In the genomic region with DNA sequence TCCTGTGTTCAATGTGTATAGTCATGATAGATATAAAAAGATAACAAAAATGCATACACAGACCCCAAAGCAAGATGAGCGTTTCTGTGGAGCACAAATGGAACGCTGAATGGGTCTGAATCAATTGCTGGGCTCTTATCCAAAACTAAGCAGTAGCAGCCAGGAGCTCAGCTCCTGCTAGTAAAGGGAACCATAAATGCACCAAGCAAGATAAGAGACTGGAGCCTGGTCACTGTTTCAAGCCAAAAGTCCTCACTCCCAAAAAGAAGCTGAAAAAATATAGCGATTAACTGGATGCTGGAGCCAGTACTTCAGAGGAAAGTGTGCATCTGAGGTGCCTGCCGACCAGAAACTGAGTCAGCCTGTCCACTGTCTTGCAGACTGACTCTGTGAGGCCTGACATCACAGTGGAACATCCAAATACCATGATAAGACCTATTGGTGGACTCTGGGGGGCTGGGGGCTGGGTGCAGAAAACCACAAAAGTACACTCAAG, we compare ENCODE assay signal across 12 cellular contexts.
DNase-seq lines count a peak whose midpoint lies in the region; ATAC-seq and TF ChIP-seq lines count a peak whose summit lies in the region.
"Had no signal": no experiment of that assay in that cellular context is flagged by ENCODE, and none has a peak within 500 bp of the region (broad histone marks: within the 10 kb centered on the region; RNA-seq: fewer than 3 reads in every experiment).

No MANE protein-coding gene starts in this region.

- peaks cover 0 to 6% (median 1%) of the 10 kb centered on the region in 8 donors for H3K9me3 Mint-ChIP-seq in CD4-positive, alpha-beta memory T cell
- peaks cover 5% of the 10 kb centered on the region for H3K9me3 Mint-ChIP-seq in activated T-cell treated with anti-CD3 and anti-CD28 coated beads, Interleukin-2, amount 50 U/mL, for 4 hours
- no peaks in the 10 kb centered on the region for H3K9me3 Mint-ChIP-seq in neural crest cell
- H3K9me3 Mint-ChIP-seq: HFFc6, nephron had no signal

- TF ChIP-seq CTCF in OCI-LY1 (IDR thresholded peaks at IDR 0.05; ENCODE audit: low read length) = no peak
- TF ChIP-seq CTCF in neural crest cell (conservative IDR thresholded peaks at IDR 0.05) = no peak
- no peak for TF ChIP-seq CTCF in gastroesophageal sphincter (IDR thresholded peaks at IDR 0.05)

- TF ChIP-seq POLR2A in gastroesophageal sphincter (IDR thresholded peaks at IDR 0.05) = no peak

- H3K9me3 ChIP-seq in CD4-positive, alpha-beta memory T cell (ENCODE audit: control insufficient read depth in 1 of 2, low read length in 2 of 2) = no peaks in the 10 kb centered on the region
- H3K9me3 ChIP-seq in OCI-LY1 (ENCODE audit: low read length) (no peaks in the 10 kb centered on the region), gastroesophageal sphincter (no peaks in the 10 kb centered on the region)
- H3K9me3 ChIP-seq: tibial nerve had no signal

- TF ChIP-seq EP300 in gastroesophageal sphincter (IDR thresholded peaks at IDR 0.05) = no peak

- H2AFZ ChIP-seq in OCI-LY1 (ENCODE audit: low read length) = no peak overlapping the region

- no peaks in the 10 kb centered on the region for H3K27me3 Mint-ChIP-seq in CD4-positive, alpha-beta memory T cell
- H3K27me3 Mint-ChIP-seq in activated T-cell treated with anti-CD3 and anti-CD28 coated beads, Interleukin-2, amount 50 U/mL, for 4 hours (ENCODE audit: low read depth) = no peaks in the 10 kb centered on the region
- H3K27me3 Mint-ChIP-seq in neural crest cell (ENCODE audit: low read depth) = no peaks in the 10 kb centered on the region

- H3K9me2 ChIP-seq in OCI-LY1 (ENCODE audit: low read depth, low read length) = no peaks in the 10 kb centered on the region

- peak overlapping the region in 6 of 7 donors; percentile 8 to 61 (median 30) for H3K27ac Mint-ChIP-seq in CD4-positive, alpha-beta memory T cell
- H3K27ac Mint-ChIP-seq in neural crest cell (ENCODE audit: unreplicated experiment) = peak overlapping the region; percentile 36
- H3K27ac Mint-ChIP-seq: HFFc6 had no signal

- H3K79me2 ChIP-seq in OCI-LY1 (ENCODE audit: insufficient read depth, low read length) = no peaks in the 10 kb centered on the region

- no peaks in the 10 kb centered on the region for H3F3A ChIP-seq in OCI-LY1 (ENCODE audit: insufficient read depth, low read length)

- peaks cover 69% of the 10 kb centered on the region for H3K4me1 ChIP-seq in CD4-positive, alpha-beta memory T cell (ENCODE audit: insufficient read depth, low read length)
- H3K4me1 ChIP-seq in OCI-LY1 (ENCODE audit: insufficient read depth, low read length, severe bottlenecking) (peaks cover 37% of the 10 kb centered on the region), gastroesophageal sphincter (no peaks in the 10 kb centered on the region)

- 32 to 59% methylated on average over 4 of the region's 4 CpGs for WGBS in gastroesophageal sphincter (ENCODE audit: low coverage in 1 of 2), 2 donors

- no peak overlapping the region for H3K4me3 ChIP-seq in CD4-positive, alpha-beta memory T cell (ENCODE audit: low read length in 2 of 2)
- H3K4me3 ChIP-seq in OCI-LY1 (ENCODE audit: low read depth, low read length, poor library complexity, severe bottlenecking) (no peak overlapping the region), gastroesophageal sphincter (no peak overlapping the region)
- H3K4me3 ChIP-seq: tibial nerve had no signal

- peak in 1 of 5 donors; percentile 41 for DNase-seq in CD4-positive, alpha-beta memory T cell
- DNase-seq in activated T-cell treated with anti-CD3 and anti-CD28 coated beads, Interleukin-2, amount 50 U/mL, for 4 hours = peak; percentile 42
- DNase-seq in neural crest cell (ENCODE audit: low read depth, low spot score) (no peak), left colon (no peak), HK-2 (ENCODE audit: unreplicated experiment) (no peak)
- DNase-seq: Calu3, HFFc6 had no signal

- peak; percentile 71 to 76 for ATAC-seq in activated T-cell treated with anti-CD3 and anti-CD28 coated beads, Interleukin-2, amount 50 U/mL, for 4 hours
- ATAC-seq in left colon (no peak), GM21619 (IDR thresholded peaks at IDR 0.05; ENCODE audit: unreplicated experiment) (no peak), gastroesophageal sphincter (no peak)

- H3K36me3 Mint-ChIP-seq in CD4-positive, alpha-beta memory T cell = peaks cover 46 to 54% of the 10 kb centered on the region in 2 donors
- peaks cover 58% of the 10 kb centered on the region for H3K36me3 Mint-ChIP-seq in activated T-cell treated with anti-CD3 and anti-CD28 coated beads, Interleukin-2, amount 50 U/mL, for 4 hours (ENCODE audit: insufficient read depth)
- H3K36me3 Mint-ChIP-seq in neural crest cell (ENCODE audit: low read depth) = no peaks in the 10 kb centered on the region

- no peak overlapping the region for H3K27ac ChIP-seq in CD4-positive, alpha-beta memory T cell (ENCODE audit: low read depth, low read length)
- H3K27ac ChIP-seq in OCI-LY1 (ENCODE audit: low read depth, low read length, poor library complexity, severe bottlenecking) (peak overlapping the region; percentile 41), gastroesophageal sphincter (no peak overlapping the region)
- H3K27ac ChIP-seq: tibial nerve had no signal

- peak overlapping the region in 3 of 8 donors; percentile 8 to 24 (median 14) for H3K4me3 Mint-ChIP-seq in CD4-positive, alpha-beta memory T cell
- no peak overlapping the region for H3K4me3 Mint-ChIP-seq in activated T-cell treated with anti-CD3 and anti-CD28 coated beads, Interleukin-2, amount 50 U/mL, for 4 hours
- H3K4me3 Mint-ChIP-seq in neural crest cell = no peak overlapping the region
- H3K4me3 Mint-ChIP-seq: HFFc6, nephron had no signal

- H3K4me2 ChIP-seq in OCI-LY1 (ENCODE audit: low read length) = peak overlapping the region; percentile 15; the same call in 1 of the 2 replicates

- H3K9ac ChIP-seq in OCI-LY1 (ENCODE audit: low read length) = no peak overlapping the region

- H4K20me1 ChIP-seq in OCI-LY1 (ENCODE audit: insufficient read depth, low read length) = no peaks in the 10 kb centered on the region

- CTCF ChIA-PET in CD4-positive, alpha-beta memory T cell (lab: Charles Lee; ENCODE audit: partially characterized antibody) = no interaction called here

- no peaks in the 10 kb centered on the region for H3K27me3 ChIP-seq in CD4-positive, alpha-beta memory T cell (ENCODE audit: insufficient read depth, low read length)
- H3K27me3 ChIP-seq in OCI-LY1 (ENCODE audit: insufficient read depth, low read length) = no peaks in the 10 kb centered on the region
- no peaks in the 10 kb centered on the region for H3K27me3 ChIP-seq in gastroesophageal sphincter
- H3K27me3 ChIP-seq: tibial nerve had no signal

- H3K4me1 Mint-ChIP-seq in CD4-positive, alpha-beta memory T cell = peaks cover 57 to 84% (median 73%) of the 10 kb centered on the region in 4 donors
- peaks cover 67% of the 10 kb centered on the region for H3K4me1 Mint-ChIP-seq in activated T-cell treated with anti-CD3 and anti-CD28 coated beads, Interleukin-2, amount 50 U/mL, for 4 hours (ENCODE audit: low read depth)
- H3K4me1 Mint-ChIP-seq in neural crest cell = no peaks in the 10 kb centered on the region

- H3K36me3 ChIP-seq in CD4-positive, alpha-beta memory T cell (ENCODE audit: insufficient read depth, low read length) = no peaks in the 10 kb centered on the region
- H3K36me3 ChIP-seq in OCI-LY1 (ENCODE audit: insufficient read depth, low read length) (no peaks in the 10 kb centered on the region), gastroesophageal sphincter (no peaks in the 10 kb centered on the region)

- intact Hi-C loops in CD4-positive, alpha-beta memory T cell (cut with micrococcal nuclease) = no loop called here
- intact Hi-C loops in left colon (cut with DNase I, micrococcal nuclease) = no loop called here

- POLR2A ChIA-PET in CD4-positive, alpha-beta memory T cell (lab: Charles Lee; ENCODE audit: partially characterized antibody) = interaction anchor here (1.3 kb wide), 1 partner anchor 57 kb away, joined by 3 read pairs; no protein-coding TSS in a partner anchor

Comparison
In these comparisons a context has a peak if more than half of its experiments do, and no peak if none do; other contexts are left out.
1. ATAC-seq: peak in activated T-cell treated with anti-CD3 and anti-CD28 coated beads, Interleukin-2, amount 50 U/mL, for 4 hours (2 of 2); none in left colon (single experiment), GM21619 (single experiment) and gastroesophageal sphincter (single experiment).